25 cellular contexts compared by ENCODE assay signal in the genomic region with DNA sequence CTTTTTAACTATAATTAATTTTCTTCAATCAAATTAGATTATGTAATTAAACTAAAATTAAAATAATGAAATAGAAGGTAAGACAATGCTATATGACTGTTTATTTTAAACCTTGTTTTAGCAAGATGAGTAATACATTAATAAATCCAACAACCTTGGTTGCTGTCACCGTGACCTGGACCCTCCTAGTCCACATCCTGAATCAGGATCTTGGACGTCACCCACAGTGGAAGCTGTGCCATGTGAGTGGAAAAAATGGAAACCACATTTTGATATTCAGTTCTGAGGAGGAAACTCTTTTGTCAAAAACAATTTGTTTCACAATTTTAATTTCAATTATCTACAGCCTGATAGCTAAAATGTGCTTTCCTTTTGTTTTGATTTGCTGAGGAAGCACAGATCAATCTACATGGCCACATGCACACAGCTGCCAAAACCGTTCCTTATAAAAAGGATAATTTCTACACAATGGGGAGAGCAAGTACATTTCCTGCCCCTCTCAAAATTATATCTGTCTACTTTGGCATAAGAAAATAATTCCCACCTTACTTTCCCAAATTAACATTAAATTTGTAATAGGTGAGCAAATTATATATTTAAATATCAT.
A peak's percentile ranks its signal among the peaks of the same experiment; 100 is the strongest.
DNase-seq lines count a peak whose midpoint lies in the region; ATAC-seq and TF ChIP-seq lines count a peak whose summit lies in the region.
"Had no signal": no experiment of that assay in that cellular context is flagged by ENCODE, and none has a peak within 500 bp of the region (broad histone marks: within the 10 kb centered on the region; RNA-seq: fewer than 3 reads in every experiment).

No MANE protein-coding gene starts in this region.

- CTCF ChIA-PET in A673 (lab: Charles Lee): no interaction called here

- peaks cover 2% of the 10 kb centered on the region for H3K4me1 ChIP-seq in A673 (ENCODE audit: insufficient read depth, low read length, poor library complexity, severe bottlenecking)
- H3K4me1 ChIP-seq: foreskin keratinocyte, transverse colon had no signal

- H3K4me1 Mint-ChIP-seq in mesothelial cell of epicardium: no peaks in the 10 kb centered on the region
- H3K4me1 Mint-ChIP-seq: activated naive CD8-positive, alpha-beta T cell treated with anti-CD3 and anti-CD28 coated beads for 36 hours; naive thymus-derived CD8-positive, alpha-beta T cell had no signal

- no peaks in the 10 kb centered on the region for H3K9me3 ChIP-seq in A673 (ENCODE audit: low read depth, low read length, poor library complexity, severe bottlenecking)
- H3K9me3 ChIP-seq: transverse colon had no signal

- no peaks in the 10 kb centered on the region for H3K36me3 Mint-ChIP-seq in mesothelial cell of epicardium
- H3K36me3 Mint-ChIP-seq: activated naive CD8-positive, alpha-beta T cell treated with anti-CD3 and anti-CD28 coated beads for 36 hours; naive thymus-derived CD8-positive, alpha-beta T cell had no signal

- no peak overlapping the region for H3K4me3 Mint-ChIP-seq in mesothelial cell of epicardium
- H3K4me3 Mint-ChIP-seq: activated CD8-positive, alpha-beta T cell treated with anti-CD3 and anti-CD28 coated beads, Interleukin-2, amount 10 ng/mL, durations not matched to agents 7 days and 5 days; activated naive CD8-positive, alpha-beta T cell treated with anti-CD3 and anti-CD28 coated beads for 36 hours; naive thymus-derived CD8-positive, alpha-beta T cell had no signal

- intact Hi-C loops in A673 (cut with micrococcal nuclease; ENCODE audit: unreplicated experiment) (no loop called here), posterior cingulate gyrus (cut with DNase I) (no loop called here)

- in situ Hi-C loops in astrocyte of the cerebellum (cut with HindIII; ENCODE audit: low sequenced_read_pairs): no loop called here

- H3K36me3 ChIP-seq in A673 (ENCODE audit: insufficient read depth, low read length, poor library complexity, severe bottlenecking): no peaks in the 10 kb centered on the region
- H3K36me3 ChIP-seq: transverse colon had no signal

- H3K4me3 ChIP-seq in A673 (ENCODE audit: low read depth, low read length, poor library complexity, severe bottlenecking) (no peak overlapping the region), astrocyte of the cerebellum (ENCODE audit: low read depth, low read length) (no peak overlapping the region)
- H3K4me3 ChIP-seq: hepatocyte, SK-N-MC, smooth muscle cell, transverse colon had no signal

- no peak for ATAC-seq in GM21619 (IDR thresholded peaks at IDR 0.05; ENCODE audit: unreplicated experiment)
- ATAC-seq: activated CD8-positive, alpha-beta T cell treated with anti-CD3 and anti-CD28 coated beads, Interleukin-2, amount 10 ng/mL, durations not matched to agents 7 days and 5 days; foreskin keratinocyte; left colon; naive thymus-derived CD8-positive, alpha-beta T cell had no signal

- no peaks in the 10 kb centered on the region for H3K27me3 Mint-ChIP-seq in mesothelial cell of epicardium (ENCODE audit: low read depth)
- H3K27me3 Mint-ChIP-seq: activated naive CD8-positive, alpha-beta T cell treated with anti-CD3 and anti-CD28 coated beads for 36 hours; naive thymus-derived CD8-positive, alpha-beta T cell had no signal

- TF ChIP-seq CTCF in A673 (conservative IDR thresholded peaks at IDR 0.05; ENCODE audit: low read depth, low read length): no peak
- TF ChIP-seq CTCF in astrocyte of the cerebellum (IDR thresholded peaks at IDR 0.05; ENCODE audit: low read depth, low read length, missing control alignments): no peak
- TF ChIP-seq CTCF in mesothelial cell of epicardium (IDR thresholded peaks at IDR 0.05; ENCODE audit: unreplicated experiment): no peak

- BruUV-seq in A673 (replicated peaks; lab: Mats Ljungman, UMichigan): no TSS peak

- no peak overlapping the region for H3K27ac Mint-ChIP-seq in mesothelial cell of epicardium
- H3K27ac Mint-ChIP-seq: activated CD8-positive, alpha-beta T cell treated with anti-CD3 and anti-CD28 coated beads, Interleukin-2, amount 10 ng/mL, durations not matched to agents 7 days and 5 days; activated naive CD8-positive, alpha-beta T cell treated with anti-CD3 and anti-CD28 coated beads for 36 hours; naive thymus-derived CD8-positive, alpha-beta T cell had no signal

- H3K27ac ChIP-seq in A673 (ENCODE audit: low read depth, low read length, poor library complexity, severe bottlenecking): no peak overlapping the region
- H3K27ac ChIP-seq: foreskin keratinocyte, hepatocyte, RWPE1, SK-N-MC, transverse colon had no signal

- peak; percentile 25 for DNase-seq in A673 (ENCODE audit: low spot score)
- peak; percentile 6 for DNase-seq in HT1080 (ENCODE audit: low read depth)
- DNase-seq in astrocyte of the cerebellum (ENCODE audit: low read depth): peak; percentile 8
- DNase-seq in iris pigment epithelial cell (ENCODE audit: low read depth): peak; percentile 11
- no peak for DNase-seq in posterior cingulate gyrus
- no peak for DNase-seq in mesothelial cell of epicardium (ENCODE audit: low spot score in 2 of 2, unreplicated experiment in 2 of 2)
- DNase-seq: activated CD8-positive, alpha-beta T cell treated with anti-CD3 and anti-CD28 coated beads, Interleukin-2, amount 10 ng/mL, durations not matched to agents 7 days and 5 days; activated effector memory CD4-positive, alpha-beta T cell treated with anti-CD3 and anti-CD28 coated beads, Interleukin-2, amount 50 U/mL, for 16 hours; activated naive CD8-positive, alpha-beta T cell treated with anti-CD3 and anti-CD28 coated beads for 36 hours; C1 segment of cervical spinal cord; DMS79 treated with DMSO at 0.1 percent for 48 hours; foreskin keratinocyte; left colon; naive thymus-derived CD8-positive, alpha-beta T cell; NCI-H146; NCI-H446; NCI-H774; nucleus accumbens; T-helper 2 cell; transverse colon had no signal

- H3K27me3 ChIP-seq in A673 (replicated peaks; ENCODE audit: insufficient read depth, low read depth, low read length, poor library complexity): no peaks in the 10 kb centered on the region
- H3K27me3 ChIP-seq: foreskin keratinocyte, hepatocyte, transverse colon had no signal

- POLR2A ChIA-PET in A673 (lab: Charles Lee; ENCODE audit: low non-redundant PET): no interaction called here

- peaks cover 5% of the 10 kb centered on the region for H3K9me3 Mint-ChIP-seq in mesothelial cell of epicardium
- H3K9me3 Mint-ChIP-seq: activated naive CD8-positive, alpha-beta T cell treated with anti-CD3 and anti-CD28 coated beads for 36 hours; naive thymus-derived CD8-positive, alpha-beta T cell had no signal

Comparison
In these comparisons a context has a peak if more than half of its experiments do, and no peak if none do; other contexts are left out.
1. DNase-seq: peak in A673 (single experiment), HT1080 (single experiment), astrocyte of the cerebellum (single experiment) and iris pigment epithelial cell (single experiment); none in posterior cingulate gyrus (0 of 10) and mesothelial cell of epicardium (0 of 2).